ENCODE assay signal across 14 cellular contexts in genomic region chr4:83753260-83753659, GRCh38.
"Had no signal": no experiment of that assay in that cellular context is flagged by ENCODE, and none has a peak within 500 bp of the region (broad histone marks: within the 10 kb centered on the region; RNA-seq: fewer than 3 reads in every experiment).

No MANE protein-coding gene starts in this region.

- H3K27ac Mint-ChIP-seq: activated CD4-positive, alpha-beta T cell treated with anti-CD3 and anti-CD28 coated beads, Interleukin-2, amount 10 ng/mL, durations not matched to agents 7 days and 5 days; activated naive CD4-positive, alpha-beta T cell treated with anti-CD3 and anti-CD28 coated beads, Interleukin-2, amount 50 U/mL, for 24 hours; activated T-helper 17 cell treated with anti-CD3 and anti-CD28 coated beads, Interleukin-2, amount 50 U/mL, for 72 hours; nephron had no signal

- ATAC-seq: activated T-helper 17 cell treated with anti-CD3 and anti-CD28 coated beads, Interleukin-2, amount 50 U/mL, for 72 hours; gastrocnemius medialis; heart right ventricle; left ventricle myocardium superior had no signal

- H3K4me1 Mint-ChIP-seq: activated CD4-positive, alpha-beta T cell treated with anti-CD3 and anti-CD28 coated beads, Interleukin-2, amount 10 ng/mL, durations not matched to agents 7 days and 5 days; activated naive CD4-positive, alpha-beta T cell treated with anti-CD3 and anti-CD28 coated beads, Interleukin-2, amount 50 U/mL, for 24 hours; activated T-helper 17 cell treated with anti-CD3 and anti-CD28 coated beads, Interleukin-2, amount 50 U/mL, for 72 hours; nephron had no signal

- H3K9me3 ChIP-seq: gastrocnemius medialis, heart right ventricle, suprapubic skin had no signal

- H3K36me3 Mint-ChIP-seq: activated naive CD4-positive, alpha-beta T cell treated with anti-CD3 and anti-CD28 coated beads, Interleukin-2, amount 50 U/mL, for 24 hours had no signal

- H3K27ac ChIP-seq: gastrocnemius medialis, heart right ventricle, suprapubic skin had no signal

- H3K27me3 ChIP-seq: gastrocnemius medialis, heart right ventricle, suprapubic skin had no signal

- DNase-seq: activated CD4-positive, alpha-beta T cell treated with anti-CD3 and anti-CD28 coated beads, Interleukin-2, amount 10 ng/mL, durations not matched to agents 7 days and 5 days; activated T-cell treated with anti-CD3 and anti-CD28 coated beads for 4 hours; amniotic stem cell; gastrocnemius medialis; heart right ventricle; left ventricle myocardium superior; mesenchymal stem cell; stimulated activated CD4-positive, alpha-beta T cell treated with anti-CD3 and anti-CD28 coated beads, Interleukin-12 subunit alpha, Interleukin-12 subunit beta, amount 100 ng/mL, for 4 hours; stimulated activated naive CD4-positive, alpha-beta T cell treated with Interleukin-2 at 50 U/mL for 16 hours; T-helper 1 cell had no signal

- H3K4me3 Mint-ChIP-seq: activated CD4-positive, alpha-beta T cell treated with anti-CD3 and anti-CD28 coated beads, Interleukin-2, amount 10 ng/mL, durations not matched to agents 7 days and 5 days; activated naive CD4-positive, alpha-beta T cell treated with anti-CD3 and anti-CD28 coated beads, Interleukin-2, amount 50 U/mL, for 24 hours; activated T-helper 17 cell treated with anti-CD3 and anti-CD28 coated beads, Interleukin-2, amount 50 U/mL, for 72 hours; nephron had no signal

- H3K36me3 ChIP-seq: gastrocnemius medialis, heart right ventricle, suprapubic skin had no signal

- H3K4me1 ChIP-seq: gastrocnemius medialis, heart right ventricle had no signal

- H3K9me3 Mint-ChIP-seq: activated CD4-positive, alpha-beta T cell treated with anti-CD3 and anti-CD28 coated beads, Interleukin-2, amount 10 ng/mL, durations not matched to agents 7 days and 5 days; activated naive CD4-positive, alpha-beta T cell treated with anti-CD3 and anti-CD28 coated beads, Interleukin-2, amount 50 U/mL, for 24 hours; activated T-helper 17 cell treated with anti-CD3 and anti-CD28 coated beads, Interleukin-2, amount 50 U/mL, for 72 hours; nephron had no signal

- H3K4me3 ChIP-seq: gastrocnemius medialis, heart right ventricle, suprapubic skin had no signal
